Comparison of ENCODE assay signal across 12 cellular contexts in genomic region chr2:156309106-156309505, GRCh38. TPM values are rescaled to one million over a fixed set of nuclear protein-coding genes. Genes with fewer than 3 reads are reported as not detected.
DNase-seq lines count a peak whose midpoint lies in the region; ATAC-seq, FAIRE-seq and TF ChIP-seq lines count a peak whose summit lies in the region.
"Had no signal": no experiment of that assay in that cellular context is flagged by ENCODE, and none has a peak within 500 bp of the region (broad histone marks: within the 10 kb centered on the region; RNA-seq: fewer than 3 reads in every experiment).

No MANE protein-coding gene starts in this region.

- TF ChIP-seq RAD21 in GM12878 (IDR thresholded peaks at IDR 0.05; ENCODE audit: insufficient read depth, low read depth, low read length) = no peak

- no peak for FAIRE-seq in GM12878 (lab: Jason Lieb, UNC)

- H3K4me1 Mint-ChIP-seq in neural progenitor cell = no peaks in the 10 kb centered on the region
- H3K4me1 Mint-ChIP-seq: CD8-positive, alpha-beta memory T cell had no signal

- H2AFZ ChIP-seq in GM12878 (ENCODE audit: control insufficient read depth, low read depth, low read length) = no peak overlapping the region
- no peak overlapping the region for H2AFZ ChIP-seq in neural progenitor cell (replicated peaks)

- no peak overlapping the region for H3K4me3 Mint-ChIP-seq in neural progenitor cell
- H3K4me3 Mint-ChIP-seq: activated B cell treated with CpG ODN at 0.5 μM for 24 hours; CD8-positive, alpha-beta memory T cell had no signal

- H3K4me1 ChIP-seq in GM12878 (ENCODE audit: control insufficient read depth, insufficient read depth, low read length) (no peaks in the 10 kb centered on the region; the same call in 1 of the 2 replicates), neural progenitor cell (no peaks in the 10 kb centered on the region)

- POLR2A ChIA-PET in GM12878 (lab: Charles Lee) = no interaction called here

- ATAC-seq in GM18868 (IDR thresholded peaks at IDR 0.05; ENCODE audit: unreplicated experiment) = peak; percentile 71
- ATAC-seq in GM21619 (IDR thresholded peaks at IDR 0.05; ENCODE audit: unreplicated experiment) = peak; percentile 75
- peak; percentile 57 for ATAC-seq in HG03280 (IDR thresholded peaks at IDR 0.05; ENCODE audit: unreplicated experiment)
- ATAC-seq in GM12878 = peak; percentile 80
- no peak for ATAC-seq in GM18498 (IDR thresholded peaks at IDR 0.05; ENCODE audit: unreplicated experiment)

- H3K27me3 ChIP-seq in GM12878 (replicated peaks in 1 of 2; ENCODE audit: control insufficient read depth in 2 of 2, insufficient read depth in 2 of 2, low read length in 1 of 2) (no peaks in the 10 kb centered on the region), neural progenitor cell (no peaks in the 10 kb centered on the region)

- no peak overlapping the region for H3K9ac ChIP-seq in GM12878 (ENCODE audit: control insufficient read depth, insufficient read depth, low read length)
- no peak overlapping the region for H3K9ac ChIP-seq in neural progenitor cell

- H3K27ac Mint-ChIP-seq in neural progenitor cell = no peak overlapping the region
- H3K27ac Mint-ChIP-seq: activated B cell treated with CpG ODN at 0.5 μM for 24 hours; CD8-positive, alpha-beta memory T cell had no signal

- no peak overlapping the region for H3K27ac ChIP-seq in GM12878 (ENCODE audit: control insufficient read depth, insufficient read depth)
- no peak overlapping the region for H3K27ac ChIP-seq in neural progenitor cell

- no peaks in the 10 kb centered on the region for H4K20me1 ChIP-seq in GM12878 (ENCODE audit: control insufficient read depth, insufficient read depth)
- H4K20me1 ChIP-seq in neural progenitor cell (ENCODE audit: low read depth) = no peaks in the 10 kb centered on the region

- SMC1A ChIA-PET in GM12878 (lab: Charles Lee; ENCODE audit: uncharacterized antibody, unreplicated experiment) = no interaction called here

- no peak for TF ChIP-seq EP300 in GM12878 (IDR thresholded peaks at IDR 0.05; ENCODE audit: borderline replicate concordance in 1 of 2, control insufficient read depth in 1 of 2, low read depth in 2 of 2, low read length in 2 of 2)

- peaks cover 2% of the 10 kb centered on the region for H3K27me3 Mint-ChIP-seq in neural progenitor cell (ENCODE audit: insufficient read depth, low read depth)

- intact Hi-C loops in GM12878 (cut with micrococcal nuclease; ENCODE audit: unreplicated experiment) = no loop called here

- RAD21 ChIA-PET in GM12878 (lab: Charles Lee; ENCODE audit: unreplicated experiment) = no interaction called here

- no peaks in the 10 kb centered on the region for H3F3A ChIP-seq in neural progenitor cell (ENCODE audit: low read depth)

- CTCF ChIA-PET in GM12878 (lab: Yijun Ruan, JAX) = no interaction called here

- H3K9me3 ChIP-seq in GM12878 (replicated peaks; ENCODE audit: control insufficient read depth, insufficient read depth, low read length) = no peaks in the 10 kb centered on the region
- no peaks in the 10 kb centered on the region for H3K9me3 ChIP-seq in neural progenitor cell (ENCODE audit: low read depth)

- no peaks in the 10 kb centered on the region for H3K79me2 ChIP-seq in GM12878 (ENCODE audit: control insufficient read depth, insufficient read depth, low read length)
- no peaks in the 10 kb centered on the region for H3K79me2 ChIP-seq in neural progenitor cell (ENCODE audit: low read depth)

- in situ Hi-C loops in GM12878 (cut with MboI) = no loop called here

- no peak for DNase-seq in GM12878 (ENCODE audit: low read depth, low spot score)
- DNase-seq in neural progenitor cell (ENCODE audit: low spot score) = no peak
- DNase-seq in NCI-H2227 treated with DMSO at 0.1 percent for 48 hours (lab: John Stamatoyannopoulos, UW) = no peak
- no peak for DNase-seq in kidney glomerular epithelial cell (lab: John Stamatoyannopoulos, UW)
- DNase-seq: activated B cell treated with CpG ODN at 0.5 μM for 24 hours; CD8-positive, alpha-beta memory T cell; hippocampal formation; mammary epithelial cell had no signal

- no peak overlapping the region for H3K4me3 ChIP-seq in GM12878
- H3K4me3 ChIP-seq in neural progenitor cell = no peak overlapping the region

- H3K4me2 ChIP-seq in GM12878 (ENCODE audit: control insufficient read depth, insufficient read depth) (no peak overlapping the region), neural progenitor cell (no peak overlapping the region)

- BruUV-seq in GM12878 (replicated peaks; lab: Mats Ljungman, UMichigan) = no TSS peak

- H3K36me3 ChIP-seq in GM12878 (ENCODE audit: control insufficient read depth in 2 of 2, insufficient read depth in 2 of 2, low read length in 1 of 2) (no peaks in the 10 kb centered on the region), neural progenitor cell (no peaks in the 10 kb centered on the region)

- no peak for TF ChIP-seq POLR2A in GM12878 (IDR thresholded peaks at IDR 0.05; ENCODE audit: low read depth, low read length)

- H3K36me3 Mint-ChIP-seq in neural progenitor cell = no peaks in the 10 kb centered on the region
- H3K36me3 Mint-ChIP-seq: CD8-positive, alpha-beta memory T cell had no signal

- TF ChIP-seq CTCF in GM12878 (IDR thresholded peaks at IDR 0.05 in 2 of 3, conservative IDR thresholded peaks at IDR 0.05 in 1 of 3; ENCODE audit: control insufficient read depth in 2 of 3, extremely low read depth in 1 of 3, insufficient read depth in 1 of 3, low read depth in 3 of 3, low read length in 3 of 3) = no peak
- TF ChIP-seq CTCF in neural progenitor cell (IDR thresholded peaks at IDR 0.05) = no peak

- H3K9me3 Mint-ChIP-seq in neural progenitor cell = no peaks in the 10 kb centered on the region
- H3K9me3 Mint-ChIP-seq: activated B cell treated with CpG ODN at 0.5 μM for 24 hours; CD8-positive, alpha-beta memory T cell had no signal

TF ChIP-seq in GM12878, 131 proteins besides CTCF, POLR2A, EP300 and RAD21:
- no peak for TF ChIP-seq ZNF207 (IDR thresholded peaks at IDR 0.05; ENCODE audit: borderline replicate concordance)
- no peak for TF ChIP-seq IKZF1 (conservative IDR thresholded peaks at IDR 0.05)
- TF ChIP-seq CREB1 (IDR thresholded peaks at IDR 0.05; ENCODE audit: low read depth) = no peak
- no peak for TF ChIP-seq ZNF217 (IDR thresholded peaks at IDR 0.05)
- TF ChIP-seq JUNB (IDR thresholded peaks at IDR 0.05) = 0 out of 2 replicates have a peak, but pooled peaks have one; percentile 14
- TF ChIP-seq PKNOX1 (IDR thresholded peaks at IDR 0.05) = no peak
- no peak for TF ChIP-seq GABPA (IDR thresholded peaks at IDR 0.05; ENCODE audit: low read depth)
- TF ChIP-seq KDM1A (IDR thresholded peaks at IDR 0.05; ENCODE audit: borderline replicate concordance) = no peak
- TF ChIP-seq MLLT1 (IDR thresholded peaks at IDR 0.05) = no peak
- TF ChIP-seq CEBPB (IDR thresholded peaks at IDR 0.05; ENCODE audit: borderline replicate concordance in 1 of 2, low read depth in 2 of 2, low read length in 2 of 2) = no peak
- no peak for TF ChIP-seq SREBF2 (IDR thresholded peaks at IDR 0.05; ENCODE audit: low read length)
- TF ChIP-seq EGR1 (IDR thresholded peaks at IDR 0.05; ENCODE audit: borderline replicate concordance in 1 of 2, low read depth in 2 of 2, low read length in 2 of 2) = no peak
- TF ChIP-seq SMARCA5 (IDR thresholded peaks at IDR 0.05) = no peak
- TF ChIP-seq ETV6 (conservative IDR thresholded peaks at IDR 0.05 in 1 of 2, IDR thresholded peaks at IDR 0.05 in 1 of 2; ENCODE audit: borderline replicate concordance in 1 of 2, low read depth in 1 of 2) = 0 out of 4 replicates have a peak, but pooled peaks of 1 of the 2 experiments have one; percentile 32
- no peak for TF ChIP-seq BCL11A (IDR thresholded peaks at IDR 0.05; ENCODE audit: low read depth, low read length)
- no peak for TF ChIP-seq FOXM1 (IDR thresholded peaks at IDR 0.05; ENCODE audit: low read depth, low read length)

RNA-seq across cellular contexts. Expression of gene NR4A2, which starts 23.4 kb away (rescaled TPM):
- total RNA-seq in GM12878 (2013; cell fraction: nucleolus; rRNA removed) = 3.3 and 5.1 TPM in 2 replicates
- total RNA-seq in GM12878 (2014; rRNA removed) (0.44 and 0.68 TPM in 2 replicates), GM12878 (2014; rRNA removed; fragmentation: Illumina TruSeq; extraction: Trizol) (0.41 and 0.49 TPM in 2 replicates), GM12878 (2021) (1.4 TPM in 2 replicates), neural progenitor cell (ENCODE audit: low replicate concordance) (0.37 and 0.56 TPM in 2 replicates)
- 0.35 TPM for polyA plus RNA-seq in GM12878 (2011; ENCODE audit: low read depth)
- polyA plus RNA-seq in GM12878 (2011; rRNA removed) (3.4 and 4.0 TPM in 2 replicates), GM12878 (2014; fragmentation: Illumina TruSeq; extraction: Trizol) (0.91 and 1.3 TPM in 2 replicates), GM12878 (2014; fragmentation: Nextera tagmentation; extraction: Ambion mirVana) (under 1 TPM; 0.40 to 0.42 TPM), GM12878 (2014; rRNA removed) (0.70 and 0.71 TPM in 2 replicates), GM12878 (2016; fragmentation: Nextera tagmentation; extraction: Ambion mirVana) (under 1 TPM; 0.15 to 0.45 TPM)
- 3.2 TPM in 2 replicates for polyA plus RNA-seq in GM12878 (2011; cell fraction: cytosol; rRNA removed)
- polyA plus RNA-seq in GM12878 (2011; cell fraction: nucleus; rRNA removed) = 16.2 and 18.4 TPM in 2 replicates
- polyA plus RNA-seq in GM12878 (2012) = 0.66 and 2.4 TPM in 2 replicates
- polyA minus RNA-seq in GM12878 (2011; rRNA and poly(A)+ RNA removed) = 3.4 and 4.8 TPM in 2 replicates
- 2.5 and 3.1 TPM in 2 replicates for polyA minus RNA-seq in GM12878 (2011; cell fraction: cytosol; rRNA and poly(A)+ RNA removed)
- polyA minus RNA-seq in GM12878 (2011; cell fraction: nucleus; rRNA and poly(A)+ RNA removed) = 11.5 and 16.0 TPM in 2 replicates
